ENCODE assay signal across 8 cellular contexts in genomic region chr3:183285828-183286457, GRCh38. TPM values are rescaled to one million over a fixed set of nuclear protein-coding genes. Genes with fewer than 3 reads are reported as not detected.
DNase-seq lines count a peak whose midpoint lies in the region; ATAC-seq and TF ChIP-seq lines count a peak whose summit lies in the region.

No MANE protein-coding gene starts in this region.

- no peak overlapping the region for H4K12ac ChIP-seq in trophoblast cell (ENCODE audit: low read depth, low read length)

- H3K14ac ChIP-seq in trophoblast cell (ENCODE audit: low read length), result no peak overlapping the region

- no peak overlapping the region for H2BK5ac ChIP-seq in trophoblast cell (ENCODE audit: low read depth, low read length, poor library complexity)

- H3K79me2 ChIP-seq in trophoblast cell (ENCODE audit: control insufficient read depth, insufficient read depth, low read length, poor library complexity), result no peaks in the 10 kb centered on the region

- peaks cover 2% of the 10 kb centered on the region for H3K79me1 ChIP-seq in trophoblast cell (ENCODE audit: low read length)

- peak overlapping the region; percentile 56 to 82 (median 76) for H3K4me3 Mint-ChIP-seq in CD4-positive, alpha-beta memory T cell

- no peaks in the 10 kb centered on the region for H3K9me3 Mint-ChIP-seq in CD4-positive, alpha-beta memory T cell

- peak overlapping the region in 1 of 2 donors; percentile 13 for H3K4me3 ChIP-seq in CD4-positive, alpha-beta memory T cell (ENCODE audit: low read length in 2 of 2)
- H3K4me3 ChIP-seq in foreskin fibroblast (ENCODE audit: low read depth in 1 of 2, low read length in 2 of 2) (no peak overlapping the region), trophoblast cell (ENCODE audit: low read depth, low read length) (no peak overlapping the region), tibial nerve (peak overlapping the region in 1 of 4 donors; percentile 4)

- H4K8ac ChIP-seq in trophoblast cell (ENCODE audit: low read depth, low read length), result no peak overlapping the region

- H3K4me1 ChIP-seq in CD4-positive, alpha-beta memory T cell (ENCODE audit: insufficient read depth, low read length), result peaks cover 20% of the 10 kb centered on the region
- H3K4me1 ChIP-seq in trophoblast cell (ENCODE audit: control insufficient read depth in 1 of 2, insufficient read depth in 2 of 2, low read length in 2 of 2) (peaks cover 3 to 4% of the 10 kb centered on the region in 2 experiments), tibial nerve (peaks cover 0 to 20% (median 15%) of the 10 kb centered on the region in 4 donors)

- H3K4me2 ChIP-seq in trophoblast cell (ENCODE audit: low read length), result no peak overlapping the region

- H3K27me3 ChIP-seq in CD4-positive, alpha-beta memory T cell (ENCODE audit: insufficient read depth, low read length), result no peaks in the 10 kb centered on the region
- H3K27me3 ChIP-seq in trophoblast cell (ENCODE audit: insufficient read depth, low read length) (no peaks in the 10 kb centered on the region), tibial nerve (no peaks in the 10 kb centered on the region)

- TF ChIP-seq EP300 in tibial nerve (IDR thresholded peaks at IDR 0.05), result peak; percentile 65 to 74

- TF ChIP-seq CTCF in foreskin fibroblast (IDR thresholded peaks at IDR 0.05; ENCODE audit: low read depth, low read length), result no peak
- TF ChIP-seq CTCF in tibial nerve (IDR thresholded peaks at IDR 0.05), result no peak

- CTCF ChIA-PET in CD4-positive, alpha-beta memory T cell (lab: Charles Lee; ENCODE audit: partially characterized antibody), result interaction anchor here (0.6 to 1.7 kb wide), 6 partner anchors 28 to 163 kb away, joined by 4 to 6 read pairs (median 4); partner anchors contain the start of gene B3GNT5

- peak; percentile 99 for ATAC-seq in GM19463 (IDR thresholded peaks at IDR 0.05; ENCODE audit: unreplicated experiment)

- H2BK12ac ChIP-seq in trophoblast cell (ENCODE audit: low read length), result no peak overlapping the region

- peak overlapping the region; percentile 95 to 98 (median 96) for H3K27ac Mint-ChIP-seq in CD4-positive, alpha-beta memory T cell

- no CpG with 5 or more reads among the region's 10 CpGs for WGBS in trophoblast cell (ENCODE audit: extremely low coverage, insufficient coverage, insufficient read length)
- WGBS in tibial nerve, 2 donors, result 21 to 26% methylated on average over 8 to 10 of the region's 10 CpGs

- no peaks in the 10 kb centered on the region for H3K27me3 Mint-ChIP-seq in CD4-positive, alpha-beta memory T cell

- H3K4ac ChIP-seq in trophoblast cell (ENCODE audit: low read depth, low read length), result no peak overlapping the region

- no peak overlapping the region for H4K91ac ChIP-seq in trophoblast cell (ENCODE audit: low read depth, low read length)

- no peak overlapping the region for H2BK120ac ChIP-seq in trophoblast cell (ENCODE audit: insufficient read depth, low read length, poor library complexity)

- H2AFZ ChIP-seq in trophoblast cell (ENCODE audit: insufficient read depth, low read length, poor library complexity), result no peak overlapping the region

- H3K36me3 ChIP-seq in CD4-positive, alpha-beta memory T cell (ENCODE audit: insufficient read depth, low read length), result no peaks in the 10 kb centered on the region
- no peaks in the 10 kb centered on the region for H3K36me3 ChIP-seq in trophoblast cell (ENCODE audit: control insufficient read depth in 1 of 2, insufficient read depth in 2 of 2, low read length in 2 of 2)
- no peaks in the 10 kb centered on the region for H3K36me3 ChIP-seq in tibial nerve

- H3K27ac ChIP-seq in CD4-positive, alpha-beta memory T cell (ENCODE audit: low read depth, low read length), result peak overlapping the region; percentile 73
- no peak overlapping the region for H3K27ac ChIP-seq in trophoblast cell (ENCODE audit: low read depth, low read length)
- peak overlapping the region in 3 of 4 donors; percentile 21 to 71 (median 63) for H3K27ac ChIP-seq in tibial nerve

- H3K36me3 Mint-ChIP-seq in CD4-positive, alpha-beta memory T cell, result peaks cover 2 to 10% of the 10 kb centered on the region in 2 donors

- TF ChIP-seq POLR2A in tibial nerve (IDR thresholded peaks at IDR 0.05), result no peak

- intact Hi-C loops in CD4-positive, alpha-beta memory T cell (cut with micrococcal nuclease), result loop anchor here (2.0 kb wide), 1 partner anchor 187 kb away; the partner anchor contains the start of gene MCCC1

- H3K23ac ChIP-seq in trophoblast cell (ENCODE audit: low read length), result no peak overlapping the region

- no peak overlapping the region for H2AK5ac ChIP-seq in trophoblast cell (ENCODE audit: low read length)

- peak; percentile 85 to 99 (median 90) for DNase-seq in CD4-positive, alpha-beta memory T cell
- peak; percentile 90 for DNase-seq in HK-2 (ENCODE audit: unreplicated experiment)
- DNase-seq in RPMI7951 (ENCODE audit: low read depth), result peak; percentile 98
- DNase-seq in activated effector memory CD4-positive, alpha-beta T cell treated with Interleukin-2 at 50 U/mL for 16 hours, result peak; percentile 77
- peak; percentile 99 for DNase-seq in foreskin fibroblast
- DNase-seq in trophoblast cell, result peak; percentile 93 to 95
- DNase-seq in tibial nerve (ENCODE audit: low spot score in 2 of 2), result peak; percentile 51 to 57

- POLR2A ChIA-PET in CD4-positive, alpha-beta memory T cell (lab: Charles Lee; ENCODE audit: partially characterized antibody), result interaction anchor here (0.8 to 1.5 kb wide), 4 partner anchors 11 to 124 kb away, joined by 3 to 4 read pairs (median 4); no protein-coding TSS in a partner anchor

- H3K9ac ChIP-seq in trophoblast cell (ENCODE audit: low read length), result no peak overlapping the region

- H3K4me1 Mint-ChIP-seq in CD4-positive, alpha-beta memory T cell, result peaks cover 14 to 32% (median 21%) of the 10 kb centered on the region in 4 donors

- no peaks in the 10 kb centered on the region for H3K9me3 ChIP-seq in CD4-positive, alpha-beta memory T cell (ENCODE audit: control insufficient read depth in 1 of 2, low read length in 2 of 2)
- H3K9me3 ChIP-seq in trophoblast cell (ENCODE audit: insufficient read depth, low read depth, low read length) (no peaks in the 10 kb centered on the region), tibial nerve (no peaks in the 10 kb centered on the region)

- no peak overlapping the region for H3K18ac ChIP-seq in trophoblast cell (ENCODE audit: low read length)

RNA-seq across cellular contexts. Expression of gene B3GNT5, which starts 32.9 kb away (rescaled TPM):
- under 1 TPM; 0.25 to 0.41 TPM for total RNA-seq in CD4-positive, alpha-beta memory T cell
- under 1 TPM; 0.08 to 0.53 TPM for polyA plus RNA-seq in CD4-positive, alpha-beta memory T cell
- total RNA-seq in RPMI7951 (2014; rRNA removed; shearing (Covaris generic)), result 4.8 and 6.2 TPM in 2 replicates
- 34.5 and 36.5 TPM in 2 replicates for polyA plus RNA-seq in trophoblast cell (2013)
- total RNA-seq in tibial nerve, result 10 to 100 TPM in 2 of 4 donors, 1 to 10 TPM in 2; 7.1 to 10.7 (median 9.2) TPM
